2 cellular contexts compared by ENCODE assay signal in genomic region chr3:136142592-136142991, GRCh38.
TF ChIP-seq lines count a peak whose summit lies in the region.

No MANE protein-coding gene starts in this region.

TF ChIP-seq in GM12878, 131 proteins besides CTCF, POLR2A, EP300 and RAD21:
- TF ChIP-seq HDAC2 (IDR thresholded peaks at IDR 0.05) (no peak), RELA (IDR thresholded peaks at IDR 0.05; ENCODE audit: borderline replicate concordance, partially characterized antibody) (no peak), MEF2B (IDR thresholded peaks at IDR 0.05; ENCODE audit: partially characterized antibody, poor library complexity, severe bottlenecking) (no peak), RFX5 (IDR thresholded peaks at IDR 0.05; ENCODE audit: low read depth, low read length) (no peak), JUND (IDR thresholded peaks at IDR 0.05; ENCODE audit: low read depth, low read length) (no peak)
- TF ChIP-seq, protein P1, sequence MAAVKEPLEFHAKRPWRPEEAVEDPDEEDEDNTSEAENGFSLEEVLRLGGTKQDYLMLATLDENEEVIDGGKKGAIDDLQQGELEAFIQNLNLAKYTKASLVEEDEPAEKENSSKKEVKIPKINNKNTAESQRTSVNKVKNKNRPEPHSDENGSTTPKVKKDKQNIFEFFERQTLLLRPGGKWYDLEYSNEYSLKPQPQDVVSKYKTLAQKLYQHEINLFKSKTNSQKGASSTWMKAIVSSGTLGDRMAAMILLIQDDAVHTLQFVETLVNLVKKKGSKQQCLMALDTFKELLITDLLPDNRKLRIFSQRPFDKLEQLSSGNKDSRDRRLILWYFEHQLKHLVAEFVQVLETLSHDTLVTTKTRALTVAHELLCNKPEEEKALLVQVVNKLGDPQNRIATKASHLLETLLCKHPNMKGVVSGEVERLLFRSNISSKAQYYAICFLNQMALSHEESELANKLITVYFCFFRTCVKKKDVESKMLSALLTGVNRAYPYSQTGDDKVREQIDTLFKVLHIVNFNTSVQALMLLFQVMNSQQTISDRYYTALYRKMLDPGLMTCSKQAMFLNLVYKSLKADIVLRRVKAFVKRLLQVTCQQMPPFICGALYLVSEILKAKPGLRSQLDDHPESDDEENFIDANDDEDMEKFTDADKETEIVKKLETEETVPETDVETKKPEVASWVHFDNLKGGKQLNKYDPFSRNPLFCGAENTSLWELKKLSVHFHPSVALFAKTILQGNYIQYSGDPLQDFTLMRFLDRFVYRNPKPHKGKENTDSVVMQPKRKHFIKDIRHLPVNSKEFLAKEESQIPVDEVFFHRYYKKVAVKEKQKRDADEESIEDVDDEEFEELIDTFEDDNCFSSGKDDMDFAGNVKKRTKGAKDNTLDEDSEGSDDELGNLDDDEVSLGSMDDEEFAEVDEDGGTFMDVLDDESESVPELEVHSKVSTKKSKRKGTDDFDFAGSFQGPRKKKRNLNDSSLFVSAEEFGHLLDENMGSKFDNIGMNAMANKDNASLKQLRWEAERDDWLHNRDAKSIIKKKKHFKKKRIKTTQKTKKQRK (IDR thresholded peaks at IDR 0.05; ENCODE audit: low read depth, low read length): no peak

TF ChIP-seq in HepG2, 621 proteins besides CTCF, POLR2A, EP300 and RAD21 (continues in another document):
- TF ChIP-seq KDM5A (IDR thresholded peaks at IDR 0.05; ENCODE audit: borderline replicate concordance, low read length) (no peak), ATAD3A (CRISPR knock-in tag; IDR thresholded peaks at IDR 0.05) (no peak), ZFP36L2 (CRISPR knock-in tag; IDR thresholded peaks at IDR 0.05) (no peak), RELA (CRISPR knock-in tag; IDR thresholded peaks at IDR 0.05) (no peak), RBM22 (optimal IDR thresholded peaks at IDR 0.05; ENCODE audit: low read length) (peak; percentile 34), HMG20B (CRISPR knock-in tag; conservative IDR thresholded peaks at IDR 0.05) (no peak), REL (CRISPR knock-in tag; conservative IDR thresholded peaks at IDR 0.05) (no peak), ZXDC (CRISPR knock-in tag; IDR thresholded peaks at IDR 0.05) (no peak), TBX3 (IDR thresholded peaks at IDR 0.05; ENCODE audit: borderline replicate concordance) (peak; percentile 90), TBX2 (CRISPR knock-in tag; IDR thresholded peaks at IDR 0.05; ENCODE audit: borderline replicate concordance) (peak; percentile 71; the same call in 1 of the 2 replicates), ZNF790 (CRISPR knock-in tag; IDR thresholded peaks at IDR 0.05; ENCODE audit: borderline replicate concordance) (no peak), GMEB1 (CRISPR knock-in tag; IDR thresholded peaks at IDR 0.05; ENCODE audit: borderline replicate concordance) (no peak), NCOA2 (CRISPR knock-in tag; IDR thresholded peaks at IDR 0.05) (no peak), PHF20 (CRISPR knock-in tag; IDR thresholded peaks at IDR 0.05) (no peak), ZNF782 (CRISPR knock-in tag; IDR thresholded peaks at IDR 0.05; ENCODE audit: borderline replicate concordance) (no peak), ELF1 (CRISPR knock-in tag; IDR thresholded peaks at IDR 0.05) (no peak), HINFP (CRISPR knock-in tag; IDR thresholded peaks at IDR 0.05; ENCODE audit: low read depth) (no peak), SMAD9 (CRISPR knock-in tag; IDR thresholded peaks at IDR 0.05) (no peak), FIP1L1 (IDR thresholded peaks at IDR 0.05; ENCODE audit: borderline replicate concordance, insufficient read depth, low read depth, low read length) (no peak), ZNF567 (CRISPR knock-in tag; IDR thresholded peaks at IDR 0.05; ENCODE audit: borderline replicate concordance) (no peak), ZBTB10 (CRISPR knock-in tag; IDR thresholded peaks at IDR 0.05; ENCODE audit: borderline replicate concordance) (no peak), ZNF547 (CRISPR knock-in tag; IDR thresholded peaks at IDR 0.05) (no peak), SP1 (IDR thresholded peaks at IDR 0.05) (no peak), SP1 (CRISPR knock-in tag; IDR thresholded peaks at IDR 0.05) (no peak), ZNF296 (CRISPR knock-in tag; conservative IDR thresholded peaks at IDR 0.05) (no peak), ZBTB21 (CRISPR knock-in tag; IDR thresholded peaks at IDR 0.05) (no peak), CHD4 (IDR thresholded peaks at IDR 0.05; ENCODE audit: borderline replicate concordance, low read length) (no peak), ARID5B (CRISPR knock-in tag; IDR thresholded peaks at IDR 0.05) (peak; percentile 30; the same call in 1 of the 2 replicates), ZNF580 (CRISPR knock-in tag; IDR thresholded peaks at IDR 0.05; ENCODE audit: borderline replicate concordance, low read depth) (no peak), RFXANK (CRISPR knock-in tag; IDR thresholded peaks at IDR 0.05) (no peak), MATR3 (CRISPR knock-in tag; IDR thresholded peaks at IDR 0.05) (no peak), ZNF33B (CRISPR knock-in tag; IDR thresholded peaks at IDR 0.05) (no peak), JARID2 (CRISPR knock-in tag; IDR thresholded peaks at IDR 0.05; ENCODE audit: insufficient replicate concordance) (no peak), KAT7 (CRISPR knock-in tag; IDR thresholded peaks at IDR 0.05; ENCODE audit: borderline replicate concordance) (no peak), JUNB (CRISPR knock-in tag; IDR thresholded peaks at IDR 0.05; ENCODE audit: borderline replicate concordance) (peak; percentile 42; the same call in 1 of the 2 replicates), KAT2B (IDR thresholded peaks at IDR 0.05; ENCODE audit: borderline replicate concordance, low read depth, low read length) (no peak), BATF2 (CRISPR knock-in tag; IDR thresholded peaks at IDR 0.05) (no peak)
- TF ChIP-seq, protein P2, sequence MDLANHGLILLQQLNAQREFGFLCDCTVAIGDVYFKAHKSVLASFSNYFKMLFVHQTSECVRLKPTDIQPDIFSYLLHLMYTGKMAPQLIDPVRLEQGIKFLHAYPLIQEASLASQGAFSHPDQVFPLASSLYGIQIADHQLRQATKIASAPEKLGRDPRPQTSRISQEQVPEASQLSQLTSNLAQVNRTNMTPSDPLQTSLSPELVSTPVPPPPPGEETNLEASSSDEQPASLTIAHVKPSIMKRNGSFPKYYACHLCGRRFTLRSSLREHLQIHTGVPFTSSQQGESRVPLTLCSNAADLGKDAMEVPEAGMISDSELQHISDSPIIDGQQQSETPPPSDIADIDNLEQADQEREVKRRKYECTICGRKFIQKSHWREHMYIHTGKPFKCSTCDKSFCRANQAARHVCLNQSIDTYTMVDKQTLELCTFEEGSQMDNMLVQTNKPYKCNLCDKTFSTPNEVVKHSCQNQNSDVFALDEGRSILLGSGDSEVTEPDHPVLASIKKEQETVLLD (CRISPR knock-in tag; IDR thresholded peaks at IDR 0.05; ENCODE audit: low read depth): no peak
- TF ChIP-seq, protein P3, sequence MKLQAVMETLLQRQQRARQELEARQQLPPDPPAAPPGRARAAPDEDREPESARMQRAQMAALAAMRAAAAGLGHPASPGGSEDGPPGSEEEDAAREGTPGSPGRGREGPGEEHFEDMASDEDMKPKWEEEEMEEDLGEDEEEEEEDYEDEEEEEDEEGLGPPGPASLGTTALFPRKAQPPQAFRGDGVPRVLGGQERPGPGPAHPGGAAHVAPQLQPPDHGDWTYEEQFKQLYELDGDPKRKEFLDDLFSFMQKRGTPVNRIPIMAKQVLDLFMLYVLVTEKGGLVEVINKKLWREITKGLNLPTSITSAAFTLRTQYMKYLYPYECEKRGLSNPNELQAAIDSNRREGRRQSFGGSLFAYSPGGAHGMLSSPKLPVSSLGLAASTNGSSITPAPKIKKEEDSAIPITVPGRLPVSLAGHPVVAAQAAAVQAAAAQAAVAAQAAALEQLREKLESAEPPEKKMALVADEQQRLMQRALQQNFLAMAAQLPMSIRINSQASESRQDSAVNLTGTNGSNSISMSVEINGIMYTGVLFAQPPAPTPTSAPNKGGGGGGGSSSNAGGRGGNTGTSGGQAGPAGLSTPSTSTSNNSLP (IDR thresholded peaks at IDR 0.05; ENCODE audit: low read depth, low read length): peak; percentile 28; the same call in 1 of the 2 replicates
